Comparison of ENCODE assay signal across 2 cellular contexts in the genomic region with DNA sequence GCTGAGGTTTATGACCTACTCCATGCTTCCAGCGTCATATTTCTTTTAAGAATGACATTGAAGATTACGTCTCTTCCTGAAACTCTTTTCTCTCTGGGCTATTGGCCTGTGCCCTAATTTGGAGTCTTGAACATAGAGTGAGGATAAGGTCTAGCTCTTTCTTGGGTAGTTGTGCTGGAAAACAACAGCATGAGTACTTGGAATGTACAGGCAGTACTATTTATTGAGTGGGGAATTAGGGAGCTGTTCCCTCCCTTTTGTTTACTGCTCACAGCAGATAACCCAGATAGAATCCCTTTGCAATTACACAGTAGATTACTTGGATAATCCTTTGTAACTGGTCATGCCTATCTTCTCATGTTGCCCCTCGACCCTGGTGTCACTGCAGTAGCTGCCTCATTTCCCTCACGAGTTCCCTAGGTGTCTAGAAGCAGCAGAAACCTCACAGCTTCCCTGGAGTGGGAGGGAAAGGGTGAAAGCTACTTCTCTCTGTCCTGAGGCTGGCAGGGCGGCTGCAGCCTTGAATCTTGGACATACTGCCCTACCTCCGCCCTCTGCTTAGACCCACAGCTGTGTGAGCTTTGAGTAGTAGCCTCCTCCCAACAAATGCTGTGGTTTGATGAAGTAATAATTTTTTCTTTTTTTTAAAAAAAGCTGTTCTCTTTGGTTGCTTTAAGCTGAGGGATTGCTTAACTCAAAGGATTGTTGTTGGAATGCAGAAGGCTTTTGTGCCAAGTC.
TF ChIP-seq lines count a peak whose summit lies in the region.

No MANE protein-coding gene starts in this region.

TF ChIP-seq in Ishikawa, 13 proteins besides CTCF, POLR2A, EP300 and RAD21 (continued from another document):
- TF ChIP-seq REST (IDR thresholded peaks at IDR 0.05; ENCODE audit: low read depth) (no peak), EGR1 (IDR thresholded peaks at IDR 0.05) (no peak), YY1 (IDR thresholded peaks at IDR 0.05; ENCODE audit: low read depth) (no peak)
- TF ChIP-seq, protein P1, sequence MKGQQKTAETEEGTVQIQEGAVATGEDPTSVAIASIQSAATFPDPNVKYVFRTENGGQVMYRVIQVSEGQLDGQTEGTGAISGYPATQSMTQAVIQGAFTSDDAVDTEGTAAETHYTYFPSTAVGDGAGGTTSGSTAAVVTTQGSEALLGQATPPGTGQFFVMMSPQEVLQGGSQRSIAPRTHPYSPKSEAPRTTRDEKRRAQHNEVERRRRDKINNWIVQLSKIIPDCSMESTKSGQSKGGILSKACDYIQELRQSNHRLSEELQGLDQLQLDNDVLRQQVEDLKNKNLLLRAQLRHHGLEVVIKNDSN (IDR thresholded peaks at IDR 0.05): no peak
TF ChIP-seq in Ishikawa: peak in this region for 1.

TF ChIP-seq in HepG2, 621 proteins besides CTCF, POLR2A, EP300 and RAD21 (continued from another document and continues in another):
- TF ChIP-seq, protein P2, sequence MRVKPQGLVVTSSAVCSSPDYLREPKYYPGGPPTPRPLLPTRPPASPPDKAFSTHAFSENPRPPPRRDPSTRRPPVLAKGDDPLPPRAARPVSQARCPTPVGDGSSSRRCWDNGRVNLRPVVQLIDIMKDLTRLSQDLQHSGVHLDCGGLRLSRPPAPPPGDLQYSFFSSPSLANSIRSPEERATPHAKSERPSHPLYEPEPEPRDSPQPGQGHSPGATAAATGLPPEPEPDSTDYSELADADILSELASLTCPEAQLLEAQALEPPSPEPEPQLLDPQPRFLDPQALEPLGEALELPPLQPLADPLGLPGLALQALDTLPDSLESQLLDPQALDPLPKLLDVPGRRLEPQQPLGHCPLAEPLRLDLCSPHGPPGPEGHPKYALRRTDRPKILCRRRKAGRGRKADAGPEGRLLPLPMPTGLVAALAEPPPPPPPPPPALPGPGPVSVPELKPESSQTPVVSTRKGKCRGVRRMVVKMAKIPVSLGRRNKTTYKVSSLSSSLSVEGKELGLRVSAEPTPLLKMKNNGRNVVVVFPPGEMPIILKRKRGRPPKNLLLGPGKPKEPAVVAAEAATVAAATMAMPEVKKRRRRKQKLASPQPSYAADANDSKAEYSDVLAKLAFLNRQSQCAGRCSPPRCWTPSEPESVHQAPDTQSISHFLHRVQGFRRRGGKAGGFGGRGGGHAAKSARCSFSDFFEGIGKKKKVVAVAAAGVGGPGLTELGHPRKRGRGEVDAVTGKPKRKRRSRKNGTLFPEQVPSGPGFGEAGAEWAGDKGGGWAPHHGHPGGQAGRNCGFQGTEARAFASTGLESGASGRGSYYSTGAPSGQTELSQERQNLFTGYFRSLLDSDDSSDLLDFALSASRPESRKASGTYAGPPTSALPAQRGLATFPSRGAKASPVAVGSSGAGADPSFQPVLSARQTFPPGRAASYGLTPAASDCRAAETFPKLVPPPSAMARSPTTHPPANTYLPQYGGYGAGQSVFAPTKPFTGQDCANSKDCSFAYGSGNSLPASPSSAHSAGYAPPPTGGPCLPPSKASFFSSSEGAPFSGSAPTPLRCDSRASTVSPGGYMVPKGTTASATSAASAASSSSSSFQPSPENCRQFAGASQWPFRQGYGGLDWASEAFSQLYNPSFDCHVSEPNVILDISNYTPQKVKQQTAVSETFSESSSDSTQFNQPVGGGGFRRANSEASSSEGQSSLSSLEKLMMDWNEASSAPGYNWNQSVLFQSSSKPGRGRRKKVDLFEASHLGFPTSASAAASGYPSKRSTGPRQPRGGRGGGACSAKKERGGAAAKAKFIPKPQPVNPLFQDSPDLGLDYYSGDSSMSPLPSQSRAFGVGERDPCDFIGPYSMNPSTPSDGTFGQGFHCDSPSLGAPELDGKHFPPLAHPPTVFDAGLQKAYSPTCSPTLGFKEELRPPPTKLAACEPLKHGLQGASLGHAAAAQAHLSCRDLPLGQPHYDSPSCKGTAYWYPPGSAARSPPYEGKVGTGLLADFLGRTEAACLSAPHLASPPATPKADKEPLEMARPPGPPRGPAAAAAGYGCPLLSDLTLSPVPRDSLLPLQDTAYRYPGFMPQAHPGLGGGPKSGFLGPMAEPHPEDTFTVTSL (CRISPR knock-in tag; IDR thresholded peaks at IDR 0.05; ENCODE audit: borderline replicate concordance): 0 out of 2 replicates have a peak, but pooled peaks have one; percentile 10
- TF ChIP-seq FOXP4 (CRISPR knock-in tag; IDR thresholded peaks at IDR 0.05): 0 out of 2 replicates have a peak, but pooled peaks have one; percentile 38
- TF ChIP-seq CEBPG (CRISPR knock-in tag; IDR thresholded peaks at IDR 0.05): peak; percentile 64
- TF ChIP-seq ARID5B (CRISPR knock-in tag; IDR thresholded peaks at IDR 0.05): 0 out of 2 replicates have a peak, but pooled peaks have one; percentile 11
- no peak for TF ChIP-seq ZNF383 (CRISPR knock-in tag; IDR thresholded peaks at IDR 0.05; ENCODE audit: borderline replicate concordance)
- no peak for TF ChIP-seq CEBPZ (IDR thresholded peaks at IDR 0.05; ENCODE audit: low read length)
- TF ChIP-seq MAX (IDR thresholded peaks at IDR 0.05): no peak
- TF ChIP-seq HOMEZ (CRISPR knock-in tag; IDR thresholded peaks at IDR 0.05; ENCODE audit: low read depth): no peak
- no peak for TF ChIP-seq ZBTB3 (CRISPR knock-in tag; IDR thresholded peaks at IDR 0.05; ENCODE audit: borderline replicate concordance, low read depth)
- TF ChIP-seq TFAP4 (IDR thresholded peaks at IDR 0.05; ENCODE audit: borderline replicate concordance, low read depth): peak; percentile 35; the same call in 1 of the 2 replicates
- 0 out of 2 replicates have a peak, but pooled peaks have one; percentile 30 for TF ChIP-seq UBTF (CRISPR knock-in tag; IDR thresholded peaks at IDR 0.05)
- peak; percentile 26; the same call in 1 of the 2 replicates for TF ChIP-seq ZNF362 (CRISPR knock-in tag; IDR thresholded peaks at IDR 0.05; ENCODE audit: borderline replicate concordance)
- peak; percentile 75; the same call in 1 of the 2 replicates for TF ChIP-seq ZFP1 (CRISPR knock-in tag; IDR thresholded peaks at IDR 0.05)
